15 cellular contexts compared by ENCODE assay signal in genomic region chr13:103078145-103078544, GRCh38. TPM values are rescaled to one million over a fixed set of nuclear protein-coding genes. Genes with fewer than 3 reads are reported as not detected.
DNase-seq lines count a peak whose midpoint lies in the region; ATAC-seq, FAIRE-seq and TF ChIP-seq lines count a peak whose summit lies in the region.
"Had no signal": no experiment of that assay in that cellular context is flagged by ENCODE, and none has a peak within 500 bp of the region (broad histone marks: within the 10 kb centered on the region; RNA-seq: fewer than 3 reads in every experiment).

No MANE protein-coding gene starts in this region.

- H3K9me3 Mint-ChIP-seq in activated T-cell treated with anti-CD3 and anti-CD28 coated beads, Interleukin-2, amount 50 U/mL, for 72 hours: peaks cover 4 to 8% of the 10 kb centered on the region in 2 donors
- H3K9me3 Mint-ChIP-seq in activated naive CD8-positive, alpha-beta T cell treated with anti-CD3 and anti-CD28 coated beads for 36 hours: peaks cover 2% of the 10 kb centered on the region

- H3K36me3 Mint-ChIP-seq in activated T-cell treated with anti-CD3 and anti-CD28 coated beads, Interleukin-2, amount 50 U/mL, for 72 hours (ENCODE audit: insufficient read depth in 2 of 2): peaks cover 0 to 2% of the 10 kb centered on the region in 2 donors
- no peaks in the 10 kb centered on the region for H3K36me3 Mint-ChIP-seq in activated naive CD8-positive, alpha-beta T cell treated with anti-CD3 and anti-CD28 coated beads for 36 hours

- H3K27me3 Mint-ChIP-seq in activated T-cell treated with anti-CD3 and anti-CD28 coated beads, Interleukin-2, amount 50 U/mL, for 72 hours (ENCODE audit: low read depth): peaks cover 9% of the 10 kb centered on the region
- peaks cover 10% of the 10 kb centered on the region for H3K27me3 Mint-ChIP-seq in activated naive CD8-positive, alpha-beta T cell treated with anti-CD3 and anti-CD28 coated beads for 36 hours

- H3K9me3 ChIP-seq in MG63: no peaks in the 10 kb centered on the region
- H3K9me3 ChIP-seq: upper lobe of right lung had no signal

- DNase-seq in GM12892 (ENCODE audit: insufficient read length) (no peak), MG63 (no peak), Right ventricle myocardium superior (no peak)
- DNase-seq in activated T-cell treated with anti-CD3 and anti-CD28 coated beads, Interleukin-2, amount 50 U/mL, for 72 hours: no peak
- DNase-seq in activated naive CD8-positive, alpha-beta T cell treated with anti-CD3 and anti-CD28 coated beads for 36 hours: no peak
- DNase-seq: hypothalamus, KG1, mesendoderm, NCI-H2171, upper lobe of right lung had no signal

- H3K4me3 Mint-ChIP-seq in activated T-cell treated with anti-CD3 and anti-CD28 coated beads, Interleukin-2, amount 50 U/mL, for 72 hours: no peak overlapping the region
- no peak overlapping the region for H3K4me3 Mint-ChIP-seq in activated naive CD8-positive, alpha-beta T cell treated with anti-CD3 and anti-CD28 coated beads for 36 hours

- H3K4me3 ChIP-seq in MG63: no peak overlapping the region
- H3K4me3 ChIP-seq: upper lobe of right lung had no signal

- no peak for TF ChIP-seq POLR2A in GM12892 (IDR thresholded peaks at IDR 0.05; ENCODE audit: low read depth, low read length)

- peak; percentile 83 for ATAC-seq in GM19455 (IDR thresholded peaks at IDR 0.05; ENCODE audit: unreplicated experiment)
- ATAC-seq in HG02870 (IDR thresholded peaks at IDR 0.05; ENCODE audit: unreplicated experiment): peak; percentile 85
- ATAC-seq in HG03520 (IDR thresholded peaks at IDR 0.05; ENCODE audit: unreplicated experiment): peak; percentile 91
- ATAC-seq in Right ventricle myocardium superior (ENCODE audit: poor library complexity): no peak
- no peak for ATAC-seq in activated T-cell treated with anti-CD3 and anti-CD28 coated beads, Interleukin-2, amount 50 U/mL, for 72 hours (replicated peaks in 1 of 2)
- ATAC-seq: upper lobe of right lung had no signal

- H3K27me3 ChIP-seq in MG63: no peaks in the 10 kb centered on the region
- H3K27me3 ChIP-seq: upper lobe of right lung had no signal

- H3K4me1 Mint-ChIP-seq in activated T-cell treated with anti-CD3 and anti-CD28 coated beads, Interleukin-2, amount 50 U/mL, for 72 hours (ENCODE audit: low read depth): no peaks in the 10 kb centered on the region
- no peaks in the 10 kb centered on the region for H3K4me1 Mint-ChIP-seq in activated naive CD8-positive, alpha-beta T cell treated with anti-CD3 and anti-CD28 coated beads for 36 hours

- no peaks in the 10 kb centered on the region for H3K36me3 ChIP-seq in MG63
- H3K36me3 ChIP-seq: upper lobe of right lung had no signal

- intact Hi-C loops in Right ventricle myocardium superior (cut with DNase I): no loop called here

- H3K27ac Mint-ChIP-seq in activated T-cell treated with anti-CD3 and anti-CD28 coated beads, Interleukin-2, amount 50 U/mL, for 72 hours: no peak overlapping the region
- H3K27ac Mint-ChIP-seq in activated naive CD8-positive, alpha-beta T cell treated with anti-CD3 and anti-CD28 coated beads for 36 hours: no peak overlapping the region

- peak; percentile 40 for FAIRE-seq in GM12892 (lab: Jason Lieb, UNC)

RNA-seq across cellular contexts. Expression of gene SLC10A2, which starts 11.9 kb away (rescaled TPM):
- not detected for polyA plus RNA-seq in GM12892 (2012; ENCODE audit: missing spikeins)
- not detected in 2 replicates for total RNA-seq in MG63 (2014; rRNA removed; shearing (Covaris generic); ENCODE audit: low replicate concordance)
- total RNA-seq in Right ventricle myocardium superior: not detected
- not detected for total RNA-seq in activated T-cell treated with anti-CD3 and anti-CD28 coated beads, Interleukin-2, amount 50 U/mL, for 72 hours
- total RNA-seq in activated naive CD8-positive, alpha-beta T cell treated with anti-CD3 and anti-CD28 coated beads for 36 hours: not detected
- total RNA-seq: A673, RPMI7951, upper lobe of right lung had no signal

Comparison
In these comparisons a context has a peak if more than half of its experiments do, and no peak if none do; other contexts are left out.
1. ATAC-seq: peak in GM19455 (single experiment), HG02870 (single experiment) and HG03520 (single experiment); none in Right ventricle myocardium superior (single experiment) and activated T-cell treated with anti-CD3 and anti-CD28 coated beads, Interleukin-2, amount 50 U/mL, for 72 hours (0 of 2).